ENCODE assay signal across 14 cellular contexts in genomic region chr15:90863987-90864386, GRCh38. TPM values are rescaled to one million over a fixed set of nuclear protein-coding genes. Genes with fewer than 3 reads are reported as not detected.
DNase-seq lines count a peak whose midpoint lies in the region; ATAC-seq and TF ChIP-seq lines count a peak whose summit lies in the region.
"Had no signal": no experiment of that assay in that cellular context is flagged by ENCODE, and none has a peak within 500 bp of the region (broad histone marks: within the 10 kb centered on the region; RNA-seq: fewer than 3 reads in every experiment).

No MANE protein-coding gene starts in this region.

- no peaks in the 10 kb centered on the region for H4K20me1 ChIP-seq in Karpas-422 (ENCODE audit: insufficient read depth, low read depth, low read length)

- no peaks in the 10 kb centered on the region for H3K36me3 Mint-ChIP-seq in stimulated activated naive B cell treated with anti-CD40 and anti-IgM and Interleukin-4, amounts not matched to agents 10 μg/mL and 1 μg/mL and 100 μg/mL, for 72 hours

- no peaks in the 10 kb centered on the region for H3K36me3 ChIP-seq in Karpas-422 (ENCODE audit: insufficient read depth, low read length)
- H3K36me3 ChIP-seq in gastroesophageal sphincter: no peaks in the 10 kb centered on the region
- H3K36me3 ChIP-seq: uterus had no signal

- no peaks in the 10 kb centered on the region for H3K27me3 ChIP-seq in Karpas-422 (ENCODE audit: low read length)
- H3K27me3 ChIP-seq in gastroesophageal sphincter: peaks cover 14% of the 10 kb centered on the region
- H3K27me3 ChIP-seq: uterus had no signal

- TF ChIP-seq EP300 in gastroesophageal sphincter (IDR thresholded peaks at IDR 0.05): no peak

- TF ChIP-seq POLR2A in gastroesophageal sphincter (IDR thresholded peaks at IDR 0.05): no peak

- peak overlapping the region; percentile 69 for H3K27ac ChIP-seq in Karpas-422 (ENCODE audit: low read length)
- peak overlapping the region; percentile 36 for H3K27ac ChIP-seq in caudate nucleus (ENCODE audit: low read depth, low read length)
- no peak overlapping the region for H3K27ac ChIP-seq in gastroesophageal sphincter
- H3K27ac ChIP-seq: uterus had no signal

- H3K4me3 ChIP-seq in Karpas-422 (ENCODE audit: low read length): no peak overlapping the region
- no peak overlapping the region for H3K4me3 ChIP-seq in gastroesophageal sphincter
- H3K4me3 ChIP-seq: GM12878, uterus had no signal

- no peaks in the 10 kb centered on the region for H3K9me3 ChIP-seq in Karpas-422 (ENCODE audit: low read length)
- no peaks in the 10 kb centered on the region for H3K9me3 ChIP-seq in gastroesophageal sphincter
- H3K9me3 ChIP-seq: uterus had no signal

- H3K4me1 ChIP-seq in Karpas-422 (ENCODE audit: low read length) (peaks cover 21% of the 10 kb centered on the region), gastroesophageal sphincter (peaks cover 0 to 3% (median under 1%) of the 10 kb centered on the region in 3 donors)
- H3K4me1 ChIP-seq: uterus had no signal

- H3K4me1 Mint-ChIP-seq in stimulated activated naive B cell treated with anti-CD40 and anti-IgM and Interleukin-4, amounts not matched to agents 10 μg/mL and 1 μg/mL and 100 μg/mL, for 72 hours: peaks cover 20 to 33% of the 10 kb centered on the region in 2 donors

- H2AFZ ChIP-seq in Karpas-422 (ENCODE audit: low read length): no peak overlapping the region

- no peaks in the 10 kb centered on the region for H3K27me3 Mint-ChIP-seq in stimulated activated naive B cell treated with anti-CD40 and anti-IgM and Interleukin-4, amounts not matched to agents 10 μg/mL and 1 μg/mL and 100 μg/mL, for 72 hours

- peak; percentile 45 to 50 for ATAC-seq in stimulated activated naive B cell treated with anti-CD40 and anti-IgM and Interleukin-4, amounts not matched to agents 10 μg/mL and 1 μg/mL and 100 μg/mL, for 72 hours (replicated peaks)
- no peak for ATAC-seq in HG02885 (IDR thresholded peaks at IDR 0.05; ENCODE audit: poor library complexity, unreplicated experiment)
- no peak for ATAC-seq in gastroesophageal sphincter
- ATAC-seq: GM12878, Panc1 had no signal

- no peak for TF ChIP-seq CTCF in gastroesophageal sphincter (IDR thresholded peaks at IDR 0.05)

- no peak overlapping the region for H3K4me3 Mint-ChIP-seq in stimulated activated naive B cell treated with anti-CD40 and anti-IgM and Interleukin-4, amounts not matched to agents 10 μg/mL and 1 μg/mL and 100 μg/mL, for 72 hours

- no peaks in the 10 kb centered on the region for H3K9me3 Mint-ChIP-seq in stimulated activated naive B cell treated with anti-CD40 and anti-IgM and Interleukin-4, amounts not matched to agents 10 μg/mL and 1 μg/mL and 100 μg/mL, for 72 hours

- peak overlapping the region; percentile 47 for H3K4me2 ChIP-seq in Karpas-422 (ENCODE audit: low read depth, low read length, poor library complexity, severe bottlenecking)

- no peaks in the 10 kb centered on the region for H3K9me2 ChIP-seq in Karpas-422 (replicated peaks; ENCODE audit: insufficient read depth, low read length)

- DNase-seq in activated CD8-positive, alpha-beta memory T cell treated with anti-CD3 and anti-CD28 coated beads, Interleukin-2, amount 50 U/mL, for 48 hours: peak; percentile 59
- DNase-seq in activated CD8-positive, alpha-beta memory T cell treated with anti-CD3 and anti-CD28 coated beads for 24 hours: no peak
- DNase-seq in Karpas-422 (no peak), caudate nucleus (lab: John Stamatoyannopoulos, UW) (peak in 13 of 61 donors; percentile 10 to 78 (median 29)), posterior cingulate gyrus (no peak)
- DNase-seq in stimulated activated naive B cell treated with anti-CD40 and anti-IgM and Interleukin-4, amounts not matched to agents 10 μg/mL and 1 μg/mL and 100 μg/mL, for 72 hours: no peak
- DNase-seq: dermis blood vessel endothelial cell, islet precursor cell, NCI-H1930, uterus had no signal

- intact Hi-C loops in posterior cingulate gyrus (cut with DNase I): no loop called here

- WGBS in gastroesophageal sphincter (ENCODE audit: low coverage in 1 of 2), 2 donors: 87 to 90% methylated on average over 3 to 4 of the region's 4 CpGs

- H3K27ac Mint-ChIP-seq in stimulated activated naive B cell treated with anti-CD40 and anti-IgM and Interleukin-4, amounts not matched to agents 10 μg/mL and 1 μg/mL and 100 μg/mL, for 72 hours: no peak overlapping the region

- H3K79me2 ChIP-seq in Karpas-422 (ENCODE audit: low read length): no peaks in the 10 kb centered on the region

- H3K9ac ChIP-seq in Karpas-422 (ENCODE audit: low read length): peak overlapping the region; percentile 29

RNA-seq across cellular contexts. Expression of gene FURIN, which starts 4.4 kb away (rescaled TPM):
- 30.4 and 30.9 TPM in 2 replicates for total RNA-seq in Karpas-422 (2014; rRNA removed; shearing (Covaris generic); ENCODE audit: low replicate concordance)
- 10 to 100 TPM; 34.1 to 75.4 (median 59.8) TPM for total RNA-seq in gastroesophageal sphincter

RNA-seq across cellular contexts. Expression of gene FES, which starts 20.3 kb away (rescaled TPM):
- total RNA-seq in Karpas-422 (2014; rRNA removed; shearing (Covaris generic); ENCODE audit: low replicate concordance): 33.7 and 88.0 TPM in 2 replicates
- 10 to 100 TPM; 40.1 to 70.4 (median 43.5) TPM for total RNA-seq in gastroesophageal sphincter

RNA-seq across cellular contexts. Expression of gene MAN2A2, which starts 39.1 kb away (rescaled TPM):
- total RNA-seq in Karpas-422 (2014; rRNA removed; shearing (Covaris generic); ENCODE audit: low replicate concordance): 27.4 and 60.8 TPM in 2 replicates
- total RNA-seq in gastroesophageal sphincter: 10 to 100 TPM; 19.4 to 58.2 (median 44.9) TPM

Comparison
In these comparisons a context has a peak if more than half of its experiments do, and no peak if none do; other contexts are left out.
1. H3K27ac ChIP-seq: peak in Karpas-422 (single experiment) and caudate nucleus (single experiment); none in gastroesophageal sphincter (0 of 4).
2. ATAC-seq: peak in stimulated activated naive B cell treated with anti-CD40 and anti-IgM and Interleukin-4, amounts not matched to agents 10 μg/mL and 1 μg/mL and 100 μg/mL, for 72 hours (2 of 2); none in HG02885 (single experiment) and gastroesophageal sphincter (single experiment).